In the genomic region with DNA sequence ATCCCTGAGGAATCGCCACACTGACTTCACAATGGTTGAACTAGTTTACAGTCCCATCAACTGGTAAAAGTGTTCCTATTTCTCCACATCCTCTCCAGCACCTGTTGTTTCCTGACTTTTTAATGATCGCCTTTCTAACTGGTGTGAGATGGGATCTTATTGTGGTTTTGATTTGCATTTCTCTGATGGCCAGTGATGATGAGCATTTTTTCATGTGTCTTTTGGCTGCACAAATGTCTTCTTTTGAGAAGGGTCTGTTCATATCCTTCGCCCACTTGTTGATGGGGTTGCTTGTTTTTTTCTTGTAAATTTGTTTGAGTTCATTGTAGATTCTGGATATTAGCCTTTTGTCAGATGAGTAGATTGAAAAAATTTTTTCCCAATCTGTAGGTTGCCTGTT, we compare ENCODE assay signal across 1 cellular context.
TF ChIP-seq lines count a peak whose summit lies in the region.
"Not testable (repeated sequence)": the region's sequence is repeated elsewhere in the genome, so short reads cannot be mapped to it uniquely, and the experiment has no call there.

No MANE protein-coding gene starts in this region.

- H3K4me3 ChIP-seq in HEK293 (ENCODE audit: low read depth, low read length), result not testable (repeated sequence)

- H3K4me1 ChIP-seq in HEK293 (ENCODE audit: control insufficient read depth, insufficient read depth, low read length), result not testable (repeated sequence)

- H3K9me3 ChIP-seq in HEK293 (ENCODE audit: control insufficient read depth, insufficient read depth, low read depth, low read length), result not testable (repeated sequence)

- POLR2A ChIA-PET in HEK293 (lab: Yijun Ruan, JAX), result not testable (repeated sequence)

- not testable (repeated sequence) for TF ChIP-seq CTCF in HEK293 (tag by site-specific recombination; IDR thresholded peaks at IDR 0.05)

- not testable (repeated sequence) for H3K27ac ChIP-seq in HEK293 (ENCODE audit: extremely low read depth, low read depth, low read length)

- CTCF ChIA-PET in HEK293 (lab: Yijun Ruan, JAX), result not testable (repeated sequence)

- H3K36me3 ChIP-seq in HEK293 (ENCODE audit: control insufficient read depth in 2 of 2, insufficient read depth in 1 of 2, low read length in 2 of 2), result not testable (repeated sequence)

TF ChIP-seq in HEK293, 187 proteins besides CTCF, POLR2A, EP300 and RAD21:
- TF ChIP-seq SCRT1 (tag by site-specific recombination; IDR thresholded peaks at IDR 0.05; ENCODE audit: borderline replicate concordance) (peak; percentile 71; the same call in 1 of the 2 replicates), SCRT2 (tag by site-specific recombination; IDR thresholded peaks at IDR 0.05) (peak; percentile 79)
